In genomic region chr3:2150576-2150975, GRCh38 we compare ENCODE assay signal across 15 cellular contexts. TPM values are rescaled to one million over a fixed set of nuclear protein-coding genes. Genes with fewer than 3 reads are reported as not detected.
DNase-seq lines count a peak whose midpoint lies in the region; ATAC-seq and TF ChIP-seq lines count a peak whose summit lies in the region.
"Had no signal": no experiment of that assay in that cellular context is flagged by ENCODE, and none has a peak within 500 bp of the region (broad histone marks: within the 10 kb centered on the region; RNA-seq: fewer than 3 reads in every experiment).

No MANE protein-coding gene starts in this region.

- no peak for TF ChIP-seq CTCF in fibroblast of villous mesenchyme (IDR thresholded peaks at IDR 0.05; ENCODE audit: insufficient read depth, low read depth, low read length)

- ATAC-seq in HG03521 (IDR thresholded peaks at IDR 0.05; ENCODE audit: unreplicated experiment), result no peak
- no peak for ATAC-seq in HG03571 (IDR thresholded peaks at IDR 0.05; ENCODE audit: unreplicated experiment)
- no peak for ATAC-seq in GM18868 (IDR thresholded peaks at IDR 0.05; ENCODE audit: unreplicated experiment)
- ATAC-seq: GM12878, GM23338, HepG2 had no signal

- H3K4me3 ChIP-seq in fibroblast of villous mesenchyme (ENCODE audit: low read depth, low read length), result no peak overlapping the region
- H3K4me3 ChIP-seq: GM12878, GM23338 had no signal

- peak; percentile 14 for DNase-seq in DMS79 (lab: John Stamatoyannopoulos, UW)
- DNase-seq in fibroblast of villous mesenchyme (ENCODE audit: low read depth), result peak; percentile 2
- DNase-seq in renal cortical epithelial cell (ENCODE audit: low read depth), result peak; percentile 1
- DNase-seq in NK-92 (lab: John Stamatoyannopoulos, UW; ENCODE audit: unreplicated experiment), result no peak
- DNase-seq: Caco-2; CD4-positive, alpha-beta T cell; HCEC 1CT; KBM-7 had no signal

RNA-seq across cellular contexts. Expression of gene CNTN4, which starts 51.9 kb away (rescaled TPM):
- total RNA-seq in fibroblast of villous mesenchyme, result 6.9 and 9.0 TPM in 2 replicates
- 0.15 and 1.0 TPM in 2 replicates for total RNA-seq in renal cortical epithelial cell
- total RNA-seq: A172; CD4-positive, alpha-beta T cell had no signal
